1 cellular context compared by ENCODE assay signal in the genomic region with DNA sequence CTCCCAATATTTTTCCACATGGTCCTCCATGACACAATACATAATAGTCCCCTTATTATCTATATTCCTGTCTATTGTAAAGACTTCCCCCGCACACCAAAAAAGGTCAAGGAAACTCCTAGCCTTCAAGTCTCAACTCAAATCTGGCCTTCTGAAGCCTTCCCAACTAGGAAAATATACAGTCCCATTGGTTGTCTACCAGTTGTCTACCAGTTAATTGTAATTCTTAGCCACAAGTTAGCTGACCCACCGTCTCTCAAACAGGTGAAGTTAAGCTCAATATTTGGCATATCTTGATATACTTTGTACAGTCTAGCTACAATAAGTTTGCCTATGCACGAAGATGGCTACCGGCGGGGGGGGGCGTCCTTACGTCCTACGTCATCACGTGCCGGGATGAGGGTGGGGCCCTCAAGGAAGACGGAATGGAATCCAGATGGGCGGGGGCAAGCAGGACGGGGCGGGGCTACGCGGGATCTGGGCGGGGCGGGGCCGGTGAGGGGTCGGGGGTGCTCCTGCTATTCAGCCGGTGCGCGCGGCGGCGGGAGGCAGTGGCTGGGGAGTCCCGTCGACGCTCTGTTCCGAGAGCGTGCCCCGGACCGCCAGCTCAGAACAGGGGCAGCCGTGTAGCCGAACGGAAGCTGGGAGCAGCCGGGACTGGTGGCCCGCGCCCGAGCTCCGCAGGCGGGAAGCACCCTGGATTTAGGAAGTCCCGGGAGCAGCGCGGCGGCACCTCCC.
A peak's percentile ranks its signal among the peaks of the same experiment; 100 is the strongest.
TF ChIP-seq lines count a peak whose summit lies in the region.

Gene AHR (plus strand): TSS at position 551 of the 738 bp plus-strand sequence. CDS start 613 bp downstream, outside the sequence.

TF ChIP-seq in HepG2, 621 proteins besides CTCF, POLR2A, EP300 and RAD21 (continued from another document and continues in another):
- TF ChIP-seq, protein P1, sequence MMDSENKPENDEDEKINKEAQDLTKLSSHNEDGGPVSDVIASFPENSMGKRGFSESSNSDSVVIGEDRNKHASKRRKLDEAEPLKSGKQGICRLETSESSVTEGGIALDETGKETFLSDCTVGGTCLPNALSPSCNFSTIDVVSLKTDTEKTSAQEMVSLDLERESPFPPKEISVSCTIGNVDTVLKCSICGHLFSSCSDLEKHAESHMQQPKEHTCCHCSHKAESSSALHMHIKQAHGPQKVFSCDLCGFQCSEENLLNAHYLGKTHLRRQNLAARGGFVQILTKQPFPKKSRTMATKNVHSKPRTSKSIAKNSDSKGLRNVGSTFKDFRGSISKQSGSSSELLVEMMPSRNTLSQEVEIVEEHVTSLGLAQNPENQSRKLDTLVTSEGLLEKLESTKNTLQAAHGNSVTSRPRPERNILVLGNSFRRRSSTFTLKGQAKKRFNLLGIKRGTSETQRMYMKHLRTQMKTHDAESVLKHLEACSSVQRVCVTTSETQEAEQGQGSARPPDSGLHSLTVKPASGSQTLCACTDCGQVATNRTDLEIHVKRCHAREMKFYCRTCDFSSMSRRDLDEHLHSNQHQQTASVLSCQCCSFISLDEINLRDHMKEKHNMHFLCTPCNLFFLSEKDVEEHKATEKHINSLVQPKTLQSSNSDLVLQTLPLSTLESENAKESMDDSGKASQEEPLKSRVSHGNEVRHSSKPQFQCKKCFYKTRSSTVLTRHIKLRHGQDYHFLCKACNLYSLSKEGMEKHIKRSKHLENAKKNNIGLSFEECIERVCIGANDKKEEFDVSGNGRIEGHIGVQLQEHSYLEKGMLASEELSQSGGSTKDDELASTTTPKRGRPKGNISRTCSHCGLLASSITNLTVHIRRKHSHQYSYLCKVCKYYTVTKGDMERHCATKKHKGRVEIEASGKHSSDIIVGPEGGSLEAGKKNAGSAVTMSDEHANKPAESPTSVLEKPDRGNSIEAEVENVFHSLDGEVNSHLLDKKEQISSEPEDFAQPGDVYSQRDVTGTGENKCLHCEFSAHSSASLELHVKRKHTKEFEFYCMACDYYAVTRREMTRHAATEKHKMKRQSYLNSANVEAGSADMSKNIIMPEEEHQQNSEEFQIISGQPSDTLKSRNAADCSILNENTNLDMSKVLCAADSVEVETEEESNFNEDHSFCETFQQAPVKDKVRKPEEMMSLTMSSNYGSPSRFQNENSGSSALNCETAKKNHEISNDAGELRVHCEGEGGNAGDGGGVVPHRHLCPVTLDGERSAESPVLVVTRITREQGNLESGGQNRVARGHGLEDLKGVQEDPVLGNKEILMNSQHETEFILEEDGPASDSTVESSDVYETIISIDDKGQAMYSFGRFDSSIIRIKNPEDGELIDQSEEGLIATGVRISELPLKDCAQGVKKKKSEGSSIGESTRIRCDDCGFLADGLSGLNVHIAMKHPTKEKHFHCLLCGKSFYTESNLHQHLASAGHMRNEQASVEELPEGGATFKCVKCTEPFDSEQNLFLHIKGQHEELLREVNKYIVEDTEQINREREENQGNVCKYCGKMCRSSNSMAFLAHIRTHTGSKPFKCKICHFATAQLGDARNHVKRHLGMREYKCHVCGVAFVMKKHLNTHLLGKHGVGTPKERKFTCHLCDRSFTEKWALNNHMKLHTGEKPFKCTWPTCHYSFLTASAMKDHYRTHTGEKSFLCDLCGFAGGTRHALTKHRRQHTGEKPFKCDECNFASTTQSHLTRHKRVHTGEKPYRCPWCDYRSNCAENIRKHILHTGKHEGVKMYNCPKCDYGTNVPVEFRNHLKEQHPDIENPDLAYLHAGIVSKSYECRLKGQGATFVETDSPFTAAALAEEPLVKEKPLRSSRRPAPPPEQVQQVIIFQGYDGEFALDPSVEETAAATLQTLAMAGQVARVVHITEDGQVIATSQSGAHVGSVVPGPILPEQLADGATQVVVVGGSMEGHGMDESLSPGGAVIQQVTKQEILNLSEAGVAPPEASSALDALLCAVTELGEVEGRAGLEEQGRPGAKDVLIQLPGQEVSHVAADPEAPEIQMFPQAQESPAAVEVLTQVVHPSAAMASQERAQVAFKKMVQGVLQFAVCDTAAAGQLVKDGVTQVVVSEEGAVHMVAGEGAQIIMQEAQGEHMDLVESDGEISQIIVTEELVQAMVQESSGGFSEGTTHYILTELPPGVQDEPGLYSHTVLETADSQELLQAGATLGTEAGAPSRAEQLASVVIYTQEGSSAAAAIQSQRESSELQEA (CRISPR knock-in tag; IDR thresholded peaks at IDR 0.05; ENCODE audit: not compliant biosample characterization) = peak; percentile 75
- TF ChIP-seq ZNF460 (CRISPR knock-in tag; IDR thresholded peaks at IDR 0.05; ENCODE audit: borderline replicate concordance) (no peak), MBNL3 (CRISPR knock-in tag; conservative IDR thresholded peaks at IDR 0.05) (no peak), IRF1 (CRISPR knock-in tag; IDR thresholded peaks at IDR 0.05; ENCODE audit: low read depth) (no peak), PHF5A (CRISPR knock-in tag; IDR thresholded peaks at IDR 0.05; ENCODE audit: low read depth, unreplicated experiment) (no peak), KMT2A (CRISPR knock-in tag; IDR thresholded peaks at IDR 0.05) (peak; percentile 21), SP2 (CRISPR knock-in tag; IDR thresholded peaks at IDR 0.05) (no peak), ZNF337 (CRISPR knock-in tag; IDR thresholded peaks at IDR 0.05; ENCODE audit: borderline replicate concordance, low read depth) (no peak), MZF1 (CRISPR knock-in tag; IDR thresholded peaks at IDR 0.05; ENCODE audit: borderline replicate concordance) (no peak), ZBTB38 (CRISPR knock-in tag; IDR thresholded peaks at IDR 0.05) (peak; percentile 40; the same call in 1 of the 2 replicates), TBL1XR1 (IDR thresholded peaks at IDR 0.05; ENCODE audit: borderline replicate concordance, low read length, partially characterized antibody) (no peak), REL (CRISPR knock-in tag; conservative IDR thresholded peaks at IDR 0.05) (peak; percentile 66; the same call in 1 of the 2 replicates), MXD4 (CRISPR knock-in tag; IDR thresholded peaks at IDR 0.05) (no peak), SRSF1 (optimal IDR thresholded peaks at IDR 0.05; ENCODE audit: low read depth, low read length) (no peak), ZBTB37 (CRISPR knock-in tag; IDR thresholded peaks at IDR 0.05) (no peak), ZNF710 (CRISPR knock-in tag; IDR thresholded peaks at IDR 0.05; ENCODE audit: borderline replicate concordance) (no peak; the same call in 1 of the 2 replicates), ZBTB40 (IDR thresholded peaks at IDR 0.05) (no peak), ZBTB40 (CRISPR knock-in tag; IDR thresholded peaks at IDR 0.05) (peak; percentile 31; the same call in 1 of the 2 replicates), ZFP1 (CRISPR knock-in tag; IDR thresholded peaks at IDR 0.05) (no peak), FOXA1 (IDR thresholded peaks at IDR 0.05) (no peak), FOXA1 (CRISPR knock-in tag; IDR thresholded peaks at IDR 0.05) (no peak), BRCA1 (CRISPR knock-in tag; IDR thresholded peaks at IDR 0.05) (0 out of 2 replicates have a peak, but pooled peaks have one; percentile 8), IKZF1 (IDR thresholded peaks at IDR 0.05) (no peak), PREB (CRISPR knock-in tag; IDR thresholded peaks at IDR 0.05) (no peak), MTF2 (CRISPR knock-in tag; IDR thresholded peaks at IDR 0.05; ENCODE audit: borderline replicate concordance) (no peak)
- TF ChIP-seq, protein P2, sequence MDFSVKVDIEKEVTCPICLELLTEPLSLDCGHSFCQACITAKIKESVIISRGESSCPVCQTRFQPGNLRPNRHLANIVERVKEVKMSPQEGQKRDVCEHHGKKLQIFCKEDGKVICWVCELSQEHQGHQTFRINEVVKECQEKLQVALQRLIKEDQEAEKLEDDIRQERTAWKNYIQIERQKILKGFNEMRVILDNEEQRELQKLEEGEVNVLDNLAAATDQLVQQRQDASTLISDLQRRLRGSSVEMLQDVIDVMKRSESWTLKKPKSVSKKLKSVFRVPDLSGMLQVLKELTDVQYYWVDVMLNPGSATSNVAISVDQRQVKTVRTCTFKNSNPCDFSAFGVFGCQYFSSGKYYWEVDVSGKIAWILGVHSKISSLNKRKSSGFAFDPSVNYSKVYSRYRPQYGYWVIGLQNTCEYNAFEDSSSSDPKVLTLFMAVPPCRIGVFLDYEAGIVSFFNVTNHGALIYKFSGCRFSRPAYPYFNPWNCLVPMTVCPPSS (IDR thresholded peaks at IDR 0.05) = no peak
